In the genomic region with DNA sequence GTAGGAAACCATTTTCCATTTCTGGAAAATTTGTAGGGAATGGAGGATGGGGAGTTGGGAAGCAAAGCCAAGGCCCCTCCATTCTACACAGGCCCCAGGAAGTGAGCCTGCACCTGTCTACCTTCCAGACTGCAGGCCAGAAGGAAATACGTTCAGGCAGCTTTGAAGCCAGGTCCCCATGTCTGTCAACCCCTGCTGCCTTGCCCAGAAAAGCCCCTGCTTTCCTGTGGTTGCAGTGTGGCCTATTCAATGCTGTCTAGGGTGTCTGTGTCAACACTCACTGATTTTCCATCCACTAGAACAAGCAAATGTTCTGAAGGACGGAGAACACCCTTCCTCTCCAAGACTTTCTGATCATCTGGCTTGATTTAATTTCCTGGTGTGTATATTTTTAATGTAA, we compare ENCODE assay signal across 25 cellular contexts.
"Had no signal": no experiment of that assay in that cellular context is flagged by ENCODE, and none has a peak within 500 bp of the region (broad histone marks: within the 10 kb centered on the region; RNA-seq: fewer than 3 reads in every experiment).

No MANE protein-coding gene starts in this region.

- H3K4me1 ChIP-seq: right lobe of liver, uterus had no signal

- H3K9me3 ChIP-seq: gastrocnemius medialis, neutrophil, ovary, right lobe of liver, uterus had no signal

- H3K9me3 Mint-ChIP-seq: activated CD4-positive, alpha-beta memory T cell treated with anti-CD3 and anti-CD28 coated beads for 36 hours; activated CD4-positive, alpha-beta T cell treated with anti-CD3 and anti-CD28 coated beads, Interleukin-2, amount 10 ng/mL, durations not matched to agents 24 days and 14 days; activated T-cell treated with anti-CD3 and anti-CD28 coated beads, Interleukin-2, amount 50 U/mL, for 4 hours; activated T-helper 2 cell treated with anti-CD3 and anti-CD28 coated beads, Interferon-gamma antibody, Interleukin-2, Interleukin-4, amounts not matched to agents 10 μg/mL and 5 μg/mL and 100 μg/mL, durations not matched to agents 14 hours and 24 hours and 36 hours; effector memory CD8-positive, alpha-beta T cell; nephron progenitor cell; type B pancreatic cell had no signal

- ATAC-seq: activated T-cell treated with anti-CD3 and anti-CD28 coated beads, Interleukin-2, amount 50 U/mL, for 4 hours; effector memory CD8-positive, alpha-beta T cell; gastrocnemius medialis; left cardiac atrium; left ventricle myocardium superior; right lobe of liver had no signal

- H3K4me2 ChIP-seq: hepatocyte had no signal

- H3K27me3 ChIP-seq: brain microvascular endothelial cell, gastrocnemius medialis, hepatocyte, neutrophil, ovary, right lobe of liver, uterus had no signal

- H3K36me3 ChIP-seq: brain microvascular endothelial cell, gastrocnemius medialis, neutrophil, ovary, right lobe of liver, uterus had no signal

- H3K27ac ChIP-seq: brain microvascular endothelial cell, coronary artery, gastrocnemius medialis, hepatocyte, ovary, right lobe of liver, uterus had no signal

- DNase-seq: activated CD4-positive, alpha-beta memory T cell treated with anti-CD3 and anti-CD28 coated beads for 36 hours; activated CD4-positive, alpha-beta T cell treated with anti-CD3 and anti-CD28 coated beads, Interleukin-2, amount 10 ng/mL, durations not matched to agents 24 days and 14 days; activated CD4-positive, CD25-positive, alpha-beta regulatory T cell treated with anti-CD3 and anti-CD28 coated beads, Interleukin-2, amount 50 U/mL, for 72 hours; activated T-cell treated with anti-CD3 and anti-CD28 coated beads, Interleukin-2, amount 50 U/mL, for 4 hours; amniotic stem cell; brain microvascular endothelial cell; effector memory CD8-positive, alpha-beta T cell; erythroblast; gastrocnemius medialis; left cardiac atrium; left ventricle myocardium superior; nephron progenitor cell; ovary; right lobe of liver; stimulated activated CD4-positive, alpha-beta T cell treated with anti-CD3 and anti-CD28 coated beads, Interleukin-2, amount 100 ng/mL, for 48 hours; stimulated activated naive CD4-positive, alpha-beta T cell treated with Interleukin-2 at 50 U/mL for 16 hours; T1000; uterus had no signal

- H3K4me3 Mint-ChIP-seq: activated CD4-positive, alpha-beta memory T cell treated with anti-CD3 and anti-CD28 coated beads for 36 hours; activated CD4-positive, alpha-beta T cell treated with anti-CD3 and anti-CD28 coated beads, Interleukin-2, amount 10 ng/mL, durations not matched to agents 24 days and 14 days; activated naive CD8-positive, alpha-beta T cell; activated T-cell treated with anti-CD3 and anti-CD28 coated beads, Interleukin-2, amount 50 U/mL, for 4 hours; effector memory CD8-positive, alpha-beta T cell; nephron progenitor cell; type B pancreatic cell had no signal

- H3K36me3 Mint-ChIP-seq: activated CD4-positive, alpha-beta memory T cell treated with anti-CD3 and anti-CD28 coated beads for 36 hours; activated naive CD8-positive, alpha-beta T cell; type B pancreatic cell had no signal

- H3K27ac Mint-ChIP-seq: activated CD4-positive, alpha-beta memory T cell treated with anti-CD3 and anti-CD28 coated beads for 36 hours; activated CD4-positive, alpha-beta T cell treated with anti-CD3 and anti-CD28 coated beads, Interleukin-2, amount 10 ng/mL, durations not matched to agents 24 days and 14 days; activated naive CD8-positive, alpha-beta T cell; activated T-helper 2 cell treated with anti-CD3 and anti-CD28 coated beads, Interferon-gamma antibody, Interleukin-2, Interleukin-4, amounts not matched to agents 10 μg/mL and 5 μg/mL and 100 μg/mL, durations not matched to agents 14 hours and 24 hours and 36 hours; effector memory CD8-positive, alpha-beta T cell; nephron progenitor cell; progenitor cell of endocrine pancreas; type B pancreatic cell had no signal

- H3K79me2 ChIP-seq: hepatocyte had no signal

- H3K4me3 ChIP-seq: coronary artery, gastrocnemius medialis, hepatocyte, ovary, right lobe of liver, uterus had no signal
